1 cellular context compared by ENCODE assay signal in the genomic region with DNA sequence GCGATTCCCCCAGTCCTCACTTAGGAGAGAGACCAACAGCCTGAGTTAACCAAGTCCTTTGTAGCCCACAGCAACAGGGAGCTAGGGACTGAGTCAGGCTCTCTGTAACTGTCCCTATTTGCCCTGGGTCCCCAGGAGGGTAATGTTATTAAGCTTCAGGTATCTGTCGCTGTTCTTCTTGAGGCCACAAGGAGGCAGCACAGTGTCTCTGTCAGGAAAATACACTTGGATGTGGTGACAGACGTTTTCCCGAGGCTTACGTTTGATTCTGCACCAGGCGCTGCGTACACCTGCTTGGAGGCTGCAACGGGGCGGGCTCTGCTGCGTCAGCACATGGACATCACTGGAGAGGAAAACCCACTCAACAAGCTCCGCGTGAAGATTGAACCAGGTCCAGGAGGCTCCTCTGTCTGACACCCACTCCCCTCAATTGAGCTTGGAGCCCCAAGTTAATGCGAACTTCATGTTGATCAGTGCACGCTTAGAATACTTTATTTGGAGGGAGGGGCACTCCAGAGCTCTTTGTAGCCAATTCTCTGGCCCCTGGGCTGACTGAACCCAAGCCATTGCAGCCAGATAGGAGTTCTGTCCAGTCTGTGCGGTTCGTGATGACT.
TF ChIP-seq lines count a peak whose summit lies in the region.

No MANE protein-coding gene starts in this region.

TF ChIP-seq in K562, 482 proteins besides CTCF, POLR2A, EP300 and RAD21 (continued from another document and continues in another):
- TF ChIP-seq, protein P1, sequence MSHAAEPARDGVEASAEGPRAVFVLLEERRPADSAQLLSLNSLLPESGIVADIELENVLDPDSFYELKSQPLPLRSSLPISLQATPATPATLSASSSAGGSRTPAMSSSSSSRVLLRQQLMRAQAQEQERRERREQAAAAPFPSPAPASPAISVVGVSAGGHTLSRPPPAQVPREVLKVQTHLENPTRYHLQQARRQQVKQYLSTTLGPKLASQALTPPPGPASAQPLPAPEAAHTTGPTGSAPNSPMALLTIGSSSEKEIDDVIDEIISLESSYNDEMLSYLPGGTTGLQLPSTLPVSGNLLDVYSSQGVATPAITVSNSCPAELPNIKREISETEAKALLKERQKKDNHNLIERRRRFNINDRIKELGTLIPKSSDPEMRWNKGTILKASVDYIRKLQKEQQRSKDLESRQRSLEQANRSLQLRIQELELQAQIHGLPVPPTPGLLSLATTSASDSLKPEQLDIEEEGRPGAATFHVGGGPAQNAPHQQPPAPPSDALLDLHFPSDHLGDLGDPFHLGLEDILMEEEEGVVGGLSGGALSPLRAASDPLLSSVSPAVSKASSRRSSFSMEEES (CRISPR knock-in tag; IDR thresholded peaks at IDR 0.05): no peak
- TF ChIP-seq ZNF57 (CRISPR knock-in tag; IDR thresholded peaks at IDR 0.05) (no peak), SMARCA4 (IDR thresholded peaks at IDR 0.05) (no peak), SRSF9 (IDR thresholded peaks at IDR 0.05; ENCODE audit: borderline replicate concordance, low read depth, low read length) (no peak), C11orf30 (IDR thresholded peaks at IDR 0.05; ENCODE audit: low read depth) (no peak), CBFB (CRISPR knock-in tag; IDR thresholded peaks at IDR 0.05) (peak; percentile 68), XRCC4 (IDR thresholded peaks at IDR 0.05; ENCODE audit: extremely low read depth, insufficient read depth, insufficient read length) (no peak), MYBL2 (IDR thresholded peaks at IDR 0.05; ENCODE audit: low read depth) (no peak), MYBL2 (CRISPR knock-in tag; IDR thresholded peaks at IDR 0.05; ENCODE audit: borderline replicate concordance) (no peak), RB1 (IDR thresholded peaks at IDR 0.05; ENCODE audit: low read depth) (no peak), BRF1 (IDR thresholded peaks at IDR 0.05; ENCODE audit: borderline replicate concordance, extremely low read depth, insufficient read length) (no peak), POLR2B (IDR thresholded peaks at IDR 0.05; ENCODE audit: low read depth, partially characterized antibody) (no peak), LARP7 (IDR thresholded peaks at IDR 0.05) (no peak), MEIS2 (IDR thresholded peaks at IDR 0.05; ENCODE audit: partially characterized antibody) (peak; percentile 90), ZNF830 (CRISPR knock-in tag; IDR thresholded peaks at IDR 0.05) (no peak), FOXK2 (conservative IDR thresholded peaks at IDR 0.05 in 1 of 2, IDR thresholded peaks at IDR 0.05 in 1 of 2; ENCODE audit: low read depth in 2 of 2) (no peak), EWSR1 (IDR thresholded peaks at IDR 0.05; ENCODE audit: borderline replicate concordance, low read depth, partially characterized antibody) (no peak), NEUROD1 (IDR thresholded peaks at IDR 0.05; ENCODE audit: borderline replicate concordance, low read depth, low read length, partially characterized antibody) (no peak), TCF7L2 (IDR thresholded peaks at IDR 0.05; ENCODE audit: low read depth, low read length) (no peak), GATA2 (CRISPR knock-in tag; IDR thresholded peaks at IDR 0.05) (no peak), HMGN3 (IDR thresholded peaks at IDR 0.05; ENCODE audit: borderline replicate concordance, extremely low read depth, insufficient read length, low read depth, low read length) (no peak), HMG20A (CRISPR knock-in tag; conservative IDR thresholded peaks at IDR 0.05) (no peak), HSF4 (CRISPR knock-in tag; IDR thresholded peaks at IDR 0.05; ENCODE audit: borderline replicate concordance) (no peak), EP400 (IDR thresholded peaks at IDR 0.05) (no peak), ZNF217 (CRISPR knock-in tag; IDR thresholded peaks at IDR 0.05) (no peak), POLR3A (IDR thresholded peaks at IDR 0.05; ENCODE audit: borderline replicate concordance, extremely low read depth, insufficient read depth, insufficient read length) (no peak), ARID1B (IDR thresholded peaks at IDR 0.05) (no peak), CEBPB (tag; IDR thresholded peaks at IDR 0.05) (no peak), TAF9B (IDR thresholded peaks at IDR 0.05; ENCODE audit: partially characterized antibody) (no peak), ZNF174 (CRISPR knock-in tag; IDR thresholded peaks at IDR 0.05) (no peak), SREBF1 (IDR thresholded peaks at IDR 0.05; ENCODE audit: borderline replicate concordance, low read depth, low read length) (no peak), ZEB2 (IDR thresholded peaks at IDR 0.05) (no peak), CTBP1 (IDR thresholded peaks at IDR 0.05; ENCODE audit: borderline replicate concordance) (peak; percentile 21; the same call in 1 of the 2 replicates), ASH1L (IDR thresholded peaks at IDR 0.05; ENCODE audit: borderline replicate concordance, low read depth, partially characterized antibody) (no peak), ZNF146 (CRISPR knock-in tag; IDR thresholded peaks at IDR 0.05; ENCODE audit: unreplicated experiment) (no peak), POLR2AphosphoS2 (IDR thresholded peaks at IDR 0.05; ENCODE audit: low read length) (peak; percentile 72; the same call in 1 of the 2 replicates), MBD2 (IDR thresholded peaks at IDR 0.05; ENCODE audit: borderline replicate concordance, low read depth) (no peak), SMC3 (conservative IDR thresholded peaks at IDR 0.05; ENCODE audit: insufficient read depth, low read depth, low read length) (peak; percentile 90), ZNF124 (CRISPR knock-in tag; IDR thresholded peaks at IDR 0.05) (no peak)
- TF ChIP-seq, protein P2, sequence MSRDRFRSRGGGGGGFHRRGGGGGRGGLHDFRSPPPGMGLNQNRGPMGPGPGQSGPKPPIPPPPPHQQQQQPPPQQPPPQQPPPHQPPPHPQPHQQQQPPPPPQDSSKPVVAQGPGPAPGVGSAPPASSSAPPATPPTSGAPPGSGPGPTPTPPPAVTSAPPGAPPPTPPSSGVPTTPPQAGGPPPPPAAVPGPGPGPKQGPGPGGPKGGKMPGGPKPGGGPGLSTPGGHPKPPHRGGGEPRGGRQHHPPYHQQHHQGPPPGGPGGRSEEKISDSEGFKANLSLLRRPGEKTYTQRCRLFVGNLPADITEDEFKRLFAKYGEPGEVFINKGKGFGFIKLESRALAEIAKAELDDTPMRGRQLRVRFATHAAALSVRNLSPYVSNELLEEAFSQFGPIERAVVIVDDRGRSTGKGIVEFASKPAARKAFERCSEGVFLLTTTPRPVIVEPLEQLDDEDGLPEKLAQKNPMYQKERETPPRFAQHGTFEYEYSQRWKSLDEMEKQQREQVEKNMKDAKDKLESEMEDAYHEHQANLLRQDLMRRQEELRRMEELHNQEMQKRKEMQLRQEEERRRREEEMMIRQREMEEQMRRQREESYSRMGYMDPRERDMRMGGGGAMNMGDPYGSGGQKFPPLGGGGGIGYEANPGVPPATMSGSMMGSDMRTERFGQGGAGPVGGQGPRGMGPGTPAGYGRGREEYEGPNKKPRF (IDR thresholded peaks at IDR 0.05; ENCODE audit: low read depth, low read length): no peak
- TF ChIP-seq, protein P3, sequence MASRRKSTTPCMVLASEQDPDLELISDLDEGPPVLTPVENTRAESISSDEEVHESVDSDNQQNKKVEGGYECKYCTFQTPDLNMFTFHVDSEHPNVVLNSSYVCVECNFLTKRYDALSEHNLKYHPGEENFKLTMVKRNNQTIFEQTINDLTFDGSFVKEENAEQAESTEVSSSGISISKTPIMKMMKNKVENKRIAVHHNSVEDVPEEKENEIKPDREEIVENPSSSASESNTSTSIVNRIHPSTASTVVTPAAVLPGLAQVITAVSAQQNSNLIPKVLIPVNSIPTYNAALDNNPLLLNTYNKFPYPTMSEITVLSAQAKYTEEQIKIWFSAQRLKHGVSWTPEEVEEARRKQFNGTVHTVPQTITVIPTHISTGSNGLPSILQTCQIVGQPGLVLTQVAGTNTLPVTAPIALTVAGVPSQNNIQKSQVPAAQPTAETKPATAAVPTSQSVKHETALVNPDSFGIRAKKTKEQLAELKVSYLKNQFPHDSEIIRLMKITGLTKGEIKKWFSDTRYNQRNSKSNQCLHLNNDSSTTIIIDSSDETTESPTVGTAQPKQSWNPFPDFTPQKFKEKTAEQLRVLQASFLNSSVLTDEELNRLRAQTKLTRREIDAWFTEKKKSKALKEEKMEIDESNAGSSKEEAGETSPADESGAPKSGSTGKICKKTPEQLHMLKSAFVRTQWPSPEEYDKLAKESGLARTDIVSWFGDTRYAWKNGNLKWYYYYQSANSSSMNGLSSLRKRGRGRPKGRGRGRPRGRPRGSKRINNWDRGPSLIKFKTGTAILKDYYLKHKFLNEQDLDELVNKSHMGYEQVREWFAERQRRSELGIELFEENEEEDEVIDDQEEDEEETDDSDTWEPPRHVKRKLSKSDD (conservative IDR thresholded peaks at IDR 0.05; ENCODE audit: low read length): 0 out of 2 replicates have a peak, but pooled peaks have one; percentile 60
- TF ChIP-seq, protein P4, sequence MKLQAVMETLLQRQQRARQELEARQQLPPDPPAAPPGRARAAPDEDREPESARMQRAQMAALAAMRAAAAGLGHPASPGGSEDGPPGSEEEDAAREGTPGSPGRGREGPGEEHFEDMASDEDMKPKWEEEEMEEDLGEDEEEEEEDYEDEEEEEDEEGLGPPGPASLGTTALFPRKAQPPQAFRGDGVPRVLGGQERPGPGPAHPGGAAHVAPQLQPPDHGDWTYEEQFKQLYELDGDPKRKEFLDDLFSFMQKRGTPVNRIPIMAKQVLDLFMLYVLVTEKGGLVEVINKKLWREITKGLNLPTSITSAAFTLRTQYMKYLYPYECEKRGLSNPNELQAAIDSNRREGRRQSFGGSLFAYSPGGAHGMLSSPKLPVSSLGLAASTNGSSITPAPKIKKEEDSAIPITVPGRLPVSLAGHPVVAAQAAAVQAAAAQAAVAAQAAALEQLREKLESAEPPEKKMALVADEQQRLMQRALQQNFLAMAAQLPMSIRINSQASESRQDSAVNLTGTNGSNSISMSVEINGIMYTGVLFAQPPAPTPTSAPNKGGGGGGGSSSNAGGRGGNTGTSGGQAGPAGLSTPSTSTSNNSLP (IDR thresholded peaks at IDR 0.05; ENCODE audit: borderline replicate concordance, low read depth, low read length): no peak
- TF ChIP-seq, protein P5, sequence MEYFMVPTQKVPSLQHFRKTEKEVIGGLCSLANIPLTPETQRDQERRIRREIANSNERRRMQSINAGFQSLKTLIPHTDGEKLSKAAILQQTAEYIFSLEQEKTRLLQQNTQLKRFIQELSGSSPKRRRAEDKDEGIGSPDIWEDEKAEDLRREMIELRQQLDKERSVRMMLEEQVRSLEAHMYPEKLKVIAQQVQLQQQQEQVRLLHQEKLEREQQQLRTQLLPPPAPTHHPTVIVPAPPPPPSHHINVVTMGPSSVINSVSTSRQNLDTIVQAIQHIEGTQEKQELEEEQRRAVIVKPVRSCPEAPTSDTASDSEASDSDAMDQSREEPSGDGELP (CRISPR knock-in tag; IDR thresholded peaks at IDR 0.05; ENCODE audit: borderline replicate concordance): peak; percentile 40; the same call in 1 of the 2 replicates
- TF ChIP-seq, protein P6, sequence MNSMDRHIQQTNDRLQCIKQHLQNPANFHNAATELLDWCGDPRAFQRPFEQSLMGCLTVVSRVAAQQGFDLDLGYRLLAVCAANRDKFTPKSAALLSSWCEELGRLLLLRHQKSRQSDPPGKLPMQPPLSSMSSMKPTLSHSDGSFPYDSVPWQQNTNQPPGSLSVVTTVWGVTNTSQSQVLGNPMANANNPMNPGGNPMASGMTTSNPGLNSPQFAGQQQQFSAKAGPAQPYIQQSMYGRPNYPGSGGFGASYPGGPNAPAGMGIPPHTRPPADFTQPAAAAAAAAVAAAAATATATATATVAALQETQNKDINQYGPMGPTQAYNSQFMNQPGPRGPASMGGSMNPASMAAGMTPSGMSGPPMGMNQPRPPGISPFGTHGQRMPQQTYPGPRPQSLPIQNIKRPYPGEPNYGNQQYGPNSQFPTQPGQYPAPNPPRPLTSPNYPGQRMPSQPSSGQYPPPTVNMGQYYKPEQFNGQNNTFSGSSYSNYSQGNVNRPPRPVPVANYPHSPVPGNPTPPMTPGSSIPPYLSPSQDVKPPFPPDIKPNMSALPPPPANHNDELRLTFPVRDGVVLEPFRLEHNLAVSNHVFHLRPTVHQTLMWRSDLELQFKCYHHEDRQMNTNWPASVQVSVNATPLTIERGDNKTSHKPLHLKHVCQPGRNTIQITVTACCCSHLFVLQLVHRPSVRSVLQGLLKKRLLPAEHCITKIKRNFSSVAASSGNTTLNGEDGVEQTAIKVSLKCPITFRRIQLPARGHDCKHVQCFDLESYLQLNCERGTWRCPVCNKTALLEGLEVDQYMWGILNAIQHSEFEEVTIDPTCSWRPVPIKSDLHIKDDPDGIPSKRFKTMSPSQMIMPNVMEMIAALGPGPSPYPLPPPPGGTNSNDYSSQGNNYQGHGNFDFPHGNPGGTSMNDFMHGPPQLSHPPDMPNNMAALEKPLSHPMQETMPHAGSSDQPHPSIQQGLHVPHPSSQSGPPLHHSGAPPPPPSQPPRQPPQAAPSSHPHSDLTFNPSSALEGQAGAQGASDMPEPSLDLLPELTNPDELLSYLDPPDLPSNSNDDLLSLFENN (IDR thresholded peaks at IDR 0.05; ENCODE audit: low read depth in 2 of 2, low read length in 2 of 2): peak in 1 of 2 experiments; percentile 10; a peak in 1 of 4 replicates
- TF ChIP-seq, protein P7, sequence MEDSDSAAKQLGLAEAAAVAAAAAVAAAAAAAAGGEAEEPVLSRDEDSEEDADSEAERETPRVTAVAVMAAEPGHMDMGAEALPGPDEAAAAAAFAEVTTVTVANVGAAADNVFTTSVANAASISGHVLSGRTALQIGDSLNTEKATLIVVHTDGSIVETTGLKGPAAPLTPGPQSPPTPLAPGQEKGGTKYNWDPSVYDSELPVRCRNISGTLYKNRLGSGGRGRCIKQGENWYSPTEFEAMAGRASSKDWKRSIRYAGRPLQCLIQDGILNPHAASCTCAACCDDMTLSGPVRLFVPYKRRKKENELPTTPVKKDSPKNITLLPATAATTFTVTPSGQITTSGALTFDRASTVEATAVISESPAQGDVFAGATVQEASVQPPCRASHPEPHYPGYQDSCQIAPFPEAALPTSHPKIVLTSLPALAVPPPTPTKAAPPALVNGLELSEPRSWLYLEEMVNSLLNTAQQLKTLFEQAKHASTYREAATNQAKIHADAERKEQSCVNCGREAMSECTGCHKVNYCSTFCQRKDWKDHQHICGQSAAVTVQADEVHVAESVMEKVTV (CRISPR knock-in tag; IDR thresholded peaks at IDR 0.05): peak; percentile 71
- TF ChIP-seq, protein P8, sequence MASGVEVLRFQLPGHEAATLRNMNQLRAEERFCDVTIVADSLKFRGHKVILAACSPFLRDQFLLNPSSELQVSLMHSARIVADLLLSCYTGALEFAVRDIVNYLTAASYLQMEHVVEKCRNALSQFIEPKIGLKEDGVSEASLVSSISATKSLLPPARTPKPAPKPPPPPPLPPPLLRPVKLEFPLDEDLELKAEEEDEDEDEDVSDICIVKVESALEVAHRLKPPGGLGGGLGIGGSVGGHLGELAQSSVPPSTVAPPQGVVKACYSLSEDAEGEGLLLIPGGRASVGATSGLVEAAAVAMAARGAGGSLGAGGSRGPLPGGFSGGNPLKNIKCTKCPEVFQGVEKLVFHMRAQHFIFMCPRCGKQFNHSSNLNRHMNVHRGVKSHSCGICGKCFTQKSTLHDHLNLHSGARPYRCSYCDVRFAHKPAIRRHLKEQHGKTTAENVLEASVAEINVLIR (CRISPR knock-in tag; IDR thresholded peaks at IDR 0.05): no peak
- TF ChIP-seq, protein P9, sequence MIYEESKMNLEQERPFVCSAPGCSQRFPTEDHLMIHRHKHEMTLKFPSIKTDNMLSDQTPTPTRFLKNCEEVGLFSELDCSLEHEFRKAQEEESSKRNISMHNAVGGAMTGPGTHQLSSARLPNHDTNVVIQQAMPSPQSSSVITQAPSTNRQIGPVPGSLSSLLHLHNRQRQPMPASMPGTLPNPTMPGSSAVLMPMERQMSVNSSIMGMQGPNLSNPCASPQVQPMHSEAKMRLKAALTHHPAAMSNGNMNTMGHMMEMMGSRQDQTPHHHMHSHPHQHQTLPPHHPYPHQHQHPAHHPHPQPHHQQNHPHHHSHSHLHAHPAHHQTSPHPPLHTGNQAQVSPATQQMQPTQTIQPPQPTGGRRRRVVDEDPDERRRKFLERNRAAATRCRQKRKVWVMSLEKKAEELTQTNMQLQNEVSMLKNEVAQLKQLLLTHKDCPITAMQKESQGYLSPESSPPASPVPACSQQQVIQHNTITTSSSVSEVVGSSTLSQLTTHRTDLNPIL (CRISPR knock-in tag; IDR thresholded peaks at IDR 0.05): no peak
